Comparison of ENCODE assay signal across 8 cellular contexts in genomic region chr10:68156373-68157185, GRCh38.
DNase-seq lines count a peak whose midpoint lies in the region; ATAC-seq and TF ChIP-seq lines count a peak whose summit lies in the region.

No MANE protein-coding gene starts in this region.

- H3K36me3 Mint-ChIP-seq in memory B cell, result no peaks in the 10 kb centered on the region

- no peak overlapping the region for H3K4me3 Mint-ChIP-seq in memory B cell

- no peak overlapping the region for H3K27ac ChIP-seq in 22Rv1

- ATAC-seq in memory B cell (ENCODE audit: low read depth), result peak; percentile 67
- ATAC-seq in HG03280 (IDR thresholded peaks at IDR 0.05; ENCODE audit: unreplicated experiment), result no peak

- H3K27me3 Mint-ChIP-seq in memory B cell, result peaks cover 3% of the 10 kb centered on the region

- TF ChIP-seq CTCF in 22Rv1 (IDR thresholded peaks at IDR 0.05), result peak; percentile 93
- peak; percentile 79 for TF ChIP-seq CTCF in GM12873 (IDR thresholded peaks at IDR 0.05; ENCODE audit: insufficient read depth, low read depth, low read length, missing control alignments)

- H3K27ac Mint-ChIP-seq in memory B cell, result no peak overlapping the region

- no peaks in the 10 kb centered on the region for H3K9me3 Mint-ChIP-seq in memory B cell

- H3K4me1 Mint-ChIP-seq in memory B cell, result no peaks in the 10 kb centered on the region

- peak; percentile 3 for DNase-seq in NCI-H1105 (lab: John Stamatoyannopoulos, UW)
- peak; percentile 46 for DNase-seq in activated CD4-positive, CD25-positive, alpha-beta regulatory T cell treated with anti-CD3 and anti-CD28 coated beads, Interleukin-2, amount 50 U/mL, for 16 hours (ENCODE audit: low read depth, low spot score)
- peak; percentile 68 for DNase-seq in dedifferentiated amniotic fluid mesenchymal stem cell (ENCODE audit: extremely low spot score)
- peak; percentile 49 to 57 for DNase-seq in memory B cell (ENCODE audit: low spot score in 2 of 2)
- DNase-seq in stimulated activated CD8-positive, alpha-beta memory T cell treated with anti-CD3 and anti-CD28 coated beads, Interleukin-4, amount 100 ng/mL, for 4 hours (ENCODE audit: low read depth in 2 of 2, low spot score in 1 of 2), result peak; percentile 8 to 27

Comparison
In these comparisons a context has a peak if more than half of its experiments do, and no peak if none do; other contexts are left out.
1. DNase-seq: peak in every context shown above with its lines; median percentile 68 in dedifferentiated amniotic fluid mesenchymal stem cell; 53 in memory B cell; 46 in activated CD4-positive, CD25-positive, alpha-beta regulatory T cell treated with anti-CD3 and anti-CD28 coated beads, Interleukin-2, amount 50 U/mL, for 16 hours; 18 in stimulated activated CD8-positive, alpha-beta memory T cell treated with anti-CD3 and anti-CD28 coated beads, Interleukin-4, amount 100 ng/mL, for 4 hours; 3 in NCI-H1105.